ENCODE assay signal across 8 cellular contexts in genomic region chr17:32503251-32504165, GRCh38. TPM values are rescaled to one million over a fixed set of nuclear protein-coding genes. Genes with fewer than 3 reads are reported as not detected.
DNase-seq lines count a peak whose midpoint lies in the region; ATAC-seq and TF ChIP-seq lines count a peak whose summit lies in the region.

No MANE protein-coding gene starts in this region.

- H3K36me3 Mint-ChIP-seq in endodermal cell (ENCODE audit: low read depth): peaks cover 15% of the 10 kb centered on the region

- no peaks in the 10 kb centered on the region for H3K4me1 ChIP-seq in endodermal cell (ENCODE audit: control insufficient read depth, insufficient read depth, low read length)

- no peak overlapping the region for H3K27ac ChIP-seq in endodermal cell (ENCODE audit: low read depth, low read length)

- H3K4me1 Mint-ChIP-seq in endodermal cell: peaks cover under 1% of the 10 kb centered on the region

- ATAC-seq in GM19328 (IDR thresholded peaks at IDR 0.05; ENCODE audit: unreplicated experiment): peak; percentile 77
- ATAC-seq in HG03139 (IDR thresholded peaks at IDR 0.05; ENCODE audit: unreplicated experiment): peak; percentile 88
- ATAC-seq in left lobe of liver: peak; percentile 42

- H3K9me3 ChIP-seq in endodermal cell (ENCODE audit: control insufficient read depth, low read length): no peaks in the 10 kb centered on the region

- no peaks in the 10 kb centered on the region for H3K36me3 ChIP-seq in endodermal cell (ENCODE audit: control insufficient read depth, insufficient read depth, low read length)

- no peaks in the 10 kb centered on the region for H3K27me3 Mint-ChIP-seq in endodermal cell (ENCODE audit: insufficient read depth)

- no peak for TF ChIP-seq CTCF in endodermal cell (conservative IDR thresholded peaks at IDR 0.05)

- H3K4me3 ChIP-seq in endodermal cell (ENCODE audit: low read length): no peak overlapping the region

- H3K9ac ChIP-seq in endodermal cell (ENCODE audit: extremely low read depth, low read length, poor library complexity, severe bottlenecking): no peak overlapping the region

- H3K4me3 Mint-ChIP-seq in endodermal cell: no peak overlapping the region

- no peak overlapping the region for H3K27ac Mint-ChIP-seq in endodermal cell

- WGBS in endodermal cell (ENCODE audit: insufficient coverage in 1 of 2, insufficient read length in 1 of 2), 2 experiments: 72 to 84% methylated on average over 4 to 7 of the region's 7 CpGs

- H3K27me3 ChIP-seq in endodermal cell (ENCODE audit: control insufficient read depth, insufficient read depth, low read length, poor library complexity, severe bottlenecking): no peaks in the 10 kb centered on the region

- H3K9me3 Mint-ChIP-seq in endodermal cell: peaks cover 3% of the 10 kb centered on the region

- DNase-seq in EH (ENCODE audit: low read depth) (peak; percentile 49), SW480 (ENCODE audit: low spot score) (peak; percentile 44), left lobe of liver (ENCODE audit: low spot score) (no peak), cortex of kidney (lab: John Stamatoyannopoulos, UW) (no peak), inferior parietal cortex (ENCODE audit: extremely low spot score) (no peak), endodermal cell (no peak)

RNA-seq across cellular contexts. Expression of gene CDK5R1, which starts 16.7 kb away (rescaled TPM):
- total RNA-seq in left lobe of liver (0.68 TPM), endodermal cell (10 to 100 TPM in 1 of 2 donors, 1 to 10 TPM in 1; 9.8 to 10.3 TPM)
- polyA plus RNA-seq in endodermal cell (2013, experiment 1 of 2): 26.6 TPM
- 26.3 TPM for polyA plus RNA-seq in endodermal cell (2013, experiment 2 of 2)

RNA-seq across cellular contexts. Expression of gene PSMD11, which starts 59.2 kb away (rescaled TPM):
- total RNA-seq in left lobe of liver (49.1 TPM), endodermal cell (100 to 1,000 TPM; 164 to 168 TPM)
- 75.7 TPM for polyA plus RNA-seq in endodermal cell (2013, experiment 1 of 2)
- 80.7 TPM for polyA plus RNA-seq in endodermal cell (2013, experiment 2 of 2)

Comparison
In these comparisons a context has a peak if more than half of its experiments do, and no peak if none do; other contexts are left out.
1. DNase-seq: peak in EH (single experiment) and SW480 (single experiment); none in left lobe of liver (single experiment), cortex of kidney (single experiment), inferior parietal cortex (single experiment) and endodermal cell (single experiment).
2. Peak in every context shown above with its lines, with median percentiles within 50 percentile points of each other: ATAC-seq.